ENCODE assay signal across 27 cellular contexts in genomic region chr22:34427436-34427835, GRCh38.
"Had no signal": no experiment of that assay in that cellular context is flagged by ENCODE, and none has a peak within 500 bp of the region (broad histone marks: within the 10 kb centered on the region; RNA-seq: fewer than 3 reads in every experiment).

No MANE protein-coding gene starts in this region.

- DNase-seq: activated CD4-positive, alpha-beta T cell treated with anti-CD3 and anti-CD28 coated beads for 36 hours; activated CD4-positive, CD25-positive, alpha-beta regulatory T cell; activated CD8-positive, alpha-beta memory T cell treated with anti-CD3 and anti-CD28 coated beads, Interleukin-2, amount 10 ng/mL, durations not matched to agents 7 days and 5 days; activated CD8-positive, alpha-beta T cell treated with anti-CD3 and anti-CD28 coated beads, Interleukin-2, amount 10 ng/mL, durations not matched to agents 7 days and 5 days; activated naive CD4-positive, alpha-beta T cell; activated T-cell treated with anti-CD3 and anti-CD28 coated beads, Interleukin-2, amount 50 U/mL, for 48 hours; anterior cingulate cortex; body of pancreas; dorsolateral prefrontal cortex; effector memory CD8-positive, alpha-beta T cell; foreskin melanocyte; left cardiac atrium; left ventricle myocardium superior; naive B cell; nephron progenitor cell; stimulated activated CD4-positive, alpha-beta T cell treated with anti-CD3 and anti-CD28 coated beads, Interleukin-12 subunit alpha, Interleukin-12 subunit beta, amount 100 ng/mL, for 4 hours; stimulated activated CD4-positive, alpha-beta T cell treated with anti-CD3 and anti-CD28 coated beads, Interleukin-4, amount 100 ng/mL, for 1 hour; stimulated activated naive CD8-positive, alpha-beta T cell treated with anti-CD3 and anti-CD28 coated beads, Interleukin-15, Interleukin-2, amounts not matched to agents 100 U/mL and 50 U/mL, for 24 hours; testis; transverse colon had no signal

- H3K36me3 Mint-ChIP-seq: activated CD8-positive, alpha-beta memory T cell treated with anti-CD3 and anti-CD28 coated beads, Interleukin-2, amount 10 ng/mL, durations not matched to agents 7 days and 5 days; naive B cell had no signal

- H3K27me3 Mint-ChIP-seq: activated CD4-positive, alpha-beta T cell treated with anti-CD3 and anti-CD28 coated beads for 36 hours; activated CD8-positive, alpha-beta memory T cell treated with anti-CD3 and anti-CD28 coated beads, Interleukin-2, amount 10 ng/mL, durations not matched to agents 7 days and 5 days; effector memory CD8-positive, alpha-beta T cell had no signal

- H3K4me3 Mint-ChIP-seq: activated CD4-positive, alpha-beta T cell treated with anti-CD3 and anti-CD28 coated beads for 36 hours; activated CD8-positive, alpha-beta memory T cell treated with anti-CD3 and anti-CD28 coated beads, Interleukin-2, amount 10 ng/mL, durations not matched to agents 7 days and 5 days; activated CD8-positive, alpha-beta T cell treated with anti-CD3 and anti-CD28 coated beads, Interleukin-2, amount 10 ng/mL, durations not matched to agents 7 days and 5 days; activated naive CD8-positive, alpha-beta T cell; effector memory CD8-positive, alpha-beta T cell; naive B cell; nephron progenitor cell had no signal

- FAIRE-seq: islet of Langerhans, urothelium cell line had no signal

- H3K4me3 ChIP-seq: body of pancreas, coronary artery, dorsolateral prefrontal cortex, esophagus muscularis mucosa, skin epidermis, testis, transverse colon had no signal

- H3K9me3 Mint-ChIP-seq: nephron progenitor cell had no signal

- H3K4me1 Mint-ChIP-seq: activated CD8-positive, alpha-beta memory T cell treated with anti-CD3 and anti-CD28 coated beads, Interleukin-2, amount 10 ng/mL, durations not matched to agents 7 days and 5 days; naive B cell; nephron progenitor cell had no signal

- H3K27me3 ChIP-seq: neutrophil, testis, transverse colon had no signal

- H3K36me3 ChIP-seq: esophagus muscularis mucosa, neutrophil, transverse colon had no signal

- H3K27ac Mint-ChIP-seq: activated CD4-positive, alpha-beta T cell treated with anti-CD3 and anti-CD28 coated beads for 36 hours; activated CD8-positive, alpha-beta memory T cell treated with anti-CD3 and anti-CD28 coated beads, Interleukin-2, amount 10 ng/mL, durations not matched to agents 7 days and 5 days; activated CD8-positive, alpha-beta T cell treated with anti-CD3 and anti-CD28 coated beads, Interleukin-2, amount 10 ng/mL, durations not matched to agents 7 days and 5 days; activated naive CD8-positive, alpha-beta T cell; effector memory CD8-positive, alpha-beta T cell; naive B cell; nephron progenitor cell had no signal
